ENCODE assay signal across 15 cellular contexts in genomic region chr11:86476109-86476861, GRCh38.
A peak's percentile ranks its signal among the peaks of the same experiment; 100 is the strongest.
DNase-seq lines count a peak whose midpoint lies in the region; ATAC-seq and TF ChIP-seq lines count a peak whose summit lies in the region.
"Had no signal": no experiment of that assay in that cellular context is flagged by ENCODE, and none has a peak within 500 bp of the region (broad histone marks: within the 10 kb centered on the region; RNA-seq: fewer than 3 reads in every experiment).

No MANE protein-coding gene starts in this region.

- intact Hi-C loops in uterus (cut with DNase I; ENCODE audit: low total_unique reads), result no loop called here
- intact Hi-C loops in PC-3 (cut with micrococcal nuclease), result no loop called here

- no peak overlapping the region for H3K23ac ChIP-seq in neuronal stem cell (ENCODE audit: low read depth, low read length, poor library complexity)

- DNase-seq in cardiac fibroblast (ENCODE audit: low read depth in 2 of 2) (peak; percentile 28 to 63), hepatic stellate cell (ENCODE audit: low spot score) (peak; percentile 13), neuronal stem cell (ENCODE audit: low spot score) (no peak), uterus (peak; percentile 37 to 49), PC-3 (no peak), NCI-H345 treated with DMSO at 0.1 percent for 48 hours (lab: John Stamatoyannopoulos, UW; ENCODE audit: unreplicated experiment) (no peak)
- DNase-seq: activated CD4-positive, CD25-positive, alpha-beta regulatory T cell; activated naive CD8-positive, alpha-beta T cell treated with anti-CD3 and anti-CD28 coated beads, Interleukin-2, amount 10 ng/mL, durations not matched to agents 7 days and 5 days; CD8-positive, alpha-beta memory T cell; dorsolateral prefrontal cortex; MM.1S; NCI-H2171; stimulated activated CD4-positive, alpha-beta T cell treated with anti-CD3 and anti-CD28 coated beads, Interleukin-4, amount 100 ng/mL, for 1 hour had no signal

- H3K4me3 ChIP-seq in cardiac fibroblast (replicated peaks in 1 of 2; ENCODE audit: low read depth in 2 of 2, low read length in 2 of 2), result no peak overlapping the region
- no peak overlapping the region for H3K4me3 ChIP-seq in neuronal stem cell (ENCODE audit: low read length in 2 of 2)
- no peak overlapping the region for H3K4me3 ChIP-seq in uterus
- no peak overlapping the region for H3K4me3 ChIP-seq in PC-3 (ENCODE audit: low read length)
- H3K4me3 ChIP-seq: dorsolateral prefrontal cortex had no signal

- CTCF ChIA-PET in PC-3 (lab: Charles Lee), result no interaction called here

- peak overlapping the region; percentile 67 for H2AFZ ChIP-seq in neuronal stem cell (ENCODE audit: low read length)
- no peak overlapping the region for H2AFZ ChIP-seq in PC-3 (ENCODE audit: low read length)

- no peak overlapping the region for H4K8ac ChIP-seq in neuronal stem cell (ENCODE audit: low read depth, low read length)

- no peak overlapping the region for H3K4me2 ChIP-seq in neuronal stem cell (ENCODE audit: insufficient read depth, low read length, poor library complexity, severe bottlenecking)
- H3K4me2 ChIP-seq in PC-3 (ENCODE audit: low read length), result no peak overlapping the region

- no peak for TF ChIP-seq POLR2A in uterus (IDR thresholded peaks at IDR 0.05)

- TF ChIP-seq CTCF in cardiac fibroblast (IDR thresholded peaks at IDR 0.05; ENCODE audit: low read depth, low read length), result no peak
- no peak for TF ChIP-seq CTCF in uterus (IDR thresholded peaks at IDR 0.05)
- no peak for TF ChIP-seq CTCF in PC-3 (conservative IDR thresholded peaks at IDR 0.05; ENCODE audit: low read depth, low read length)

- H3K4me1 ChIP-seq in neuronal stem cell (ENCODE audit: control insufficient read depth in 2 of 2, insufficient read depth in 1 of 2, low read depth in 1 of 2, low read length in 2 of 2) (peaks cover 7 to 9% of the 10 kb centered on the region in 2 donors), uterus (peaks cover 0 to 8% of the 10 kb centered on the region in 2 donors), PC-3 (ENCODE audit: insufficient read depth, low read length) (peaks cover 26% of the 10 kb centered on the region)

- no peak overlapping the region for H2BK5ac ChIP-seq in neuronal stem cell (ENCODE audit: low read length)

- peaks cover 1% of the 10 kb centered on the region for H3K79me1 ChIP-seq in neuronal stem cell (ENCODE audit: low read depth, low read length)

- no peaks in the 10 kb centered on the region for H3F3A ChIP-seq in PC-3 (ENCODE audit: low read length, unreplicated experiment)

- BruUV-seq in PC-3 (replicated peaks; lab: Mats Ljungman, UMichigan), result no TSS peak

- no peaks in the 10 kb centered on the region for H3K79me2 ChIP-seq in PC-3 (ENCODE audit: low read length)

- no peak overlapping the region for H3K27ac ChIP-seq in neuronal stem cell (replicated peaks; ENCODE audit: low read length)
- H3K27ac ChIP-seq in uterus, result peak overlapping the region; percentile 76 to 84
- no peak overlapping the region for H3K27ac ChIP-seq in PC-3 (ENCODE audit: low read length)

- H3K27me3 ChIP-seq in neuronal stem cell (ENCODE audit: control insufficient read depth in 3 of 3, insufficient read depth in 3 of 3, low read depth in 1 of 3, low read length in 3 of 3) (no peaks in the 10 kb centered on the region), uterus (no peaks in the 10 kb centered on the region), PC-3 (ENCODE audit: low read length) (no peaks in the 10 kb centered on the region)
- H3K27me3 ChIP-seq: dorsolateral prefrontal cortex had no signal

- H2BK12ac ChIP-seq in neuronal stem cell (ENCODE audit: low read length), result no peak overlapping the region

- H4K20me1 ChIP-seq in PC-3 (ENCODE audit: low read length), result no peaks in the 10 kb centered on the region

- no peak overlapping the region for H3K9ac ChIP-seq in neuronal stem cell (ENCODE audit: low read depth, low read length, poor library complexity)
- H3K9ac ChIP-seq in PC-3 (ENCODE audit: low read length), result no peak overlapping the region

- H2BK15ac ChIP-seq in neuronal stem cell (ENCODE audit: low read length), result no peak overlapping the region

- H2BK120ac ChIP-seq in neuronal stem cell (ENCODE audit: low read depth, low read length), result no peak overlapping the region

- WGBS in neuronal stem cell (ENCODE audit: extremely low coverage in 2 of 2, insufficient read length in 2 of 2, insufficient replicate concordance in 1 of 2), 2 donors, result no CpG with 5 or more reads among the region's 6 CpGs

- POLR2A ChIA-PET in PC-3 (lab: Charles Lee; ENCODE audit: unreplicated experiment), result no interaction called here

- H3K18ac ChIP-seq in neuronal stem cell (ENCODE audit: low read length), result no peak overlapping the region

- H3K14ac ChIP-seq in neuronal stem cell (ENCODE audit: low read length), result no peak overlapping the region

- ATAC-seq in PC-3 (no peak), HG03469 (IDR thresholded peaks at IDR 0.05; ENCODE audit: unreplicated experiment) (no peak)
- ATAC-seq: stimulated activated effector memory CD8-positive, alpha-beta T cell treated with anti-CD3 and anti-CD28 coated beads, Interleukin-12 subunit alpha, Interleukin-12 subunit beta, amount 100 ng/mL, for 72 hours had no signal

- no peaks in the 10 kb centered on the region for H3K9me2 ChIP-seq in PC-3 (replicated peaks; ENCODE audit: low read length)

- H3K4ac ChIP-seq in neuronal stem cell (ENCODE audit: low read length), result no peak overlapping the region

- H2AK5ac ChIP-seq in neuronal stem cell (ENCODE audit: low read depth, low read length), result no peak overlapping the region

- no peak overlapping the region for H4K91ac ChIP-seq in neuronal stem cell (ENCODE audit: low read depth, low read length, poor library complexity)

- H3K9me3 ChIP-seq in neuronal stem cell (replicated peaks in 1 of 2; ENCODE audit: control insufficient read depth in 2 of 2, insufficient read depth in 1 of 2, low read depth in 1 of 2, low read length in 2 of 2) (peaks cover 0 to 10% of the 10 kb centered on the region in 2 donors), uterus (no peaks in the 10 kb centered on the region), PC-3 (ENCODE audit: low read length) (no peaks in the 10 kb centered on the region)

- H3K36me3 ChIP-seq in neuronal stem cell (replicated peaks in 1 of 2; ENCODE audit: control insufficient read depth in 2 of 2, insufficient read depth in 2 of 2, low read length in 2 of 2) (peaks cover 0 to 7% of the 10 kb centered on the region in 2 donors), uterus (no peaks in the 10 kb centered on the region), PC-3 (ENCODE audit: low read depth, low read length) (no peaks in the 10 kb centered on the region)

Comparison
In these comparisons a context has a peak if more than half of its experiments do, and no peak if none do; other contexts are left out.
1. DNase-seq: peak in cardiac fibroblast (2 of 2), hepatic stellate cell (single experiment) and uterus (2 of 2); none in neuronal stem cell (single experiment), PC-3 (single experiment) and NCI-H345 treated with DMSO at 0.1 percent for 48 hours (single experiment).
2. H3K27ac ChIP-seq: peak in uterus (2 of 2); none in neuronal stem cell (single experiment) and PC-3 (single experiment).